ENCODE assay signal across 8 cellular contexts in genomic region chr5:134758504-134759341, GRCh38. TPM values are rescaled to one million over a fixed set of nuclear protein-coding genes. Genes with fewer than 3 reads are reported as not detected.
DNase-seq lines count a peak whose midpoint lies in the region; ATAC-seq, FAIRE-seq and TF ChIP-seq lines count a peak whose summit lies in the region.

Gene DDX46 (plus strand): TSS chr5:134758779. CDS start chr5:134758939, 160 bp downstream.

- H3K27ac ChIP-seq in keratinocyte (ENCODE audit: control insufficient read depth, insufficient read depth, low read length), result peak within 1 kb of the TSS; percentile 79

- H3K36me3 Mint-ChIP-seq in central memory CD8-positive, alpha-beta T cell (ENCODE audit: insufficient read depth), result peaks cover 7% of the 10 kb centered on the region

- H4K20me1 ChIP-seq in keratinocyte (ENCODE audit: control insufficient read depth, extremely low read depth, insufficient read depth, low read length), result no peaks in the 10 kb centered on the region

- peak; percentile 97 for ATAC-seq in GM19023 (IDR thresholded peaks at IDR 0.05; ENCODE audit: unreplicated experiment)
- ATAC-seq in HG03280 (IDR thresholded peaks at IDR 0.05; ENCODE audit: unreplicated experiment), result peak; percentile 99
- peak; percentile 98 for ATAC-seq in central memory CD8-positive, alpha-beta T cell (replicated peaks; ENCODE audit: extremely low read depth, poor library complexity, severe bottlenecking)

- H3K4me1 Mint-ChIP-seq in central memory CD8-positive, alpha-beta T cell, result peaks cover 34% of the 10 kb centered on the region

- peak within 1 kb of the TSS; percentile 99 for H3K4me3 Mint-ChIP-seq in central memory CD8-positive, alpha-beta T cell

- H2AFZ ChIP-seq in keratinocyte (ENCODE audit: control insufficient read depth, low read length), result peak within 1 kb of the TSS; percentile 100

- H3K9me3 Mint-ChIP-seq in central memory CD8-positive, alpha-beta T cell, result no peaks in the 10 kb centered on the region

- H3K9ac ChIP-seq in keratinocyte (ENCODE audit: control insufficient read depth, extremely low read depth, insufficient read depth, low read length), result peak within 1 kb of the TSS; percentile 94

- no peaks in the 10 kb centered on the region for H3K36me3 ChIP-seq in keratinocyte (ENCODE audit: control insufficient read depth in 2 of 2, extremely low read depth in 1 of 2, insufficient read depth in 2 of 2, low read length in 2 of 2)

- FAIRE-seq in keratinocyte (lab: Jason Lieb, UNC), result peak; percentile 17

- H3K27me3 ChIP-seq in keratinocyte (ENCODE audit: control insufficient read depth, extremely low read depth, insufficient read depth, low read length), result no peaks in the 10 kb centered on the region

- H3K4me3 ChIP-seq in AG10803 (ENCODE audit: low read length) (peak within 1 kb of the TSS; percentile 96), keratinocyte (ENCODE audit: control insufficient read depth in 2 of 3, extremely low read depth in 1 of 3, insufficient read depth in 2 of 3, low read depth in 1 of 3, low read length in 3 of 3) (peak within 1 kb of the TSS; percentile 83 to 99 (median 96))

- peak within 1 kb of the TSS; percentile 98 for H3K27ac Mint-ChIP-seq in central memory CD8-positive, alpha-beta T cell (ENCODE audit: low read depth)

- peak; percentile 66 for TF ChIP-seq CTCF in AG10803 (conservative IDR thresholded peaks at IDR 0.05; ENCODE audit: low read length)
- peak; percentile 84 to 93 (median 90) for TF ChIP-seq CTCF in keratinocyte (optimal IDR thresholded peaks at IDR 0.05 in 1 of 3, IDR thresholded peaks at IDR 0.05 in 1 of 3, conservative IDR thresholded peaks at IDR 0.05 in 1 of 3; ENCODE audit: extremely low read depth in 1 of 3, insufficient read depth in 2 of 3, low read length in 3 of 3)

- H3K79me2 ChIP-seq in keratinocyte (ENCODE audit: control insufficient read depth, insufficient read depth, low read length), result peaks cover 50% of the 10 kb centered on the region

- no peaks in the 10 kb centered on the region for H3K9me3 ChIP-seq in keratinocyte (ENCODE audit: control insufficient read depth, low read depth, low read length)

- dilution Hi-C loops in keratinocyte (cut with MboI; ENCODE audit: extremely low pct_ligation_motif_present, low sequenced_read_pairs), result no loop called here

- no peaks in the 10 kb centered on the region for H3K27me3 Mint-ChIP-seq in central memory CD8-positive, alpha-beta T cell

- H3K4me2 ChIP-seq in keratinocyte (ENCODE audit: control insufficient read depth, extremely low read depth, insufficient read depth, low read depth, low read length), result peak within 1 kb of the TSS; percentile 86

- H3K9me1 ChIP-seq in keratinocyte (ENCODE audit: control insufficient read depth, extremely low read depth, insufficient read depth, low read length), result no peaks in the 10 kb centered on the region

- peaks cover 16% of the 10 kb centered on the region for H3K4me1 ChIP-seq in keratinocyte (ENCODE audit: control insufficient read depth, extremely low read depth, insufficient read depth, low read length)

- DNase-seq in AG10803 (ENCODE audit: low read depth) (peak; percentile 87), NCI-H345 treated with DMSO at 0.1 percent for 48 hours (lab: John Stamatoyannopoulos, UW; ENCODE audit: unreplicated experiment) (peak; percentile 76), keratinocyte (ENCODE audit: low read depth, low spot score) (no peak)
- DNase-seq in activated CD4-positive, CD25-positive, alpha-beta regulatory T cell treated with anti-CD3 and anti-CD28 coated beads, Interleukin-2, amount 50 U/mL, for 16 hours (ENCODE audit: low read depth, low spot score), result peak; percentile 88
- peak; percentile 89 to 92 for DNase-seq in central memory CD8-positive, alpha-beta T cell (ENCODE audit: low spot score in 2 of 2)
- peak; percentile 86 to 94 for DNase-seq in stimulated activated CD4-positive, alpha-beta T cell treated with anti-CD3 and anti-CD28 coated beads, Interleukin-15, amount 100 ng/mL, for 1 hour (ENCODE audit: low read depth in 1 of 2, low spot score in 1 of 2)

RNA-seq across cellular contexts. Expression of gene DDX46, which starts in this region (rescaled TPM):
- 18.7 to 39.0 TPM (median 25.2 TPM) in 3 replicates for polyA plus RNA-seq in keratinocyte
- 42.0 TPM for polyA plus RNA-seq in keratinocyte (2011; ENCODE audit: low read depth)
- polyA plus RNA-seq in keratinocyte (2011; cell fraction: cytosol; rRNA removed), result 12.2 and 18.6 TPM in 2 replicates
- 30.9 and 44.0 TPM in 2 replicates for polyA plus RNA-seq in keratinocyte (2011; cell fraction: nucleus; rRNA removed)
- 24.7 and 38.4 TPM in 2 replicates for polyA plus RNA-seq in keratinocyte (2012; ENCODE audit: low replicate concordance)
- 5.6 to 38.7 TPM (median 12.0 TPM) in 3 replicates for polyA minus RNA-seq in keratinocyte
- 27.6 TPM for polyA minus RNA-seq in keratinocyte (2011; cell fraction: cytosol; rRNA and poly(A)+ RNA removed)
- 28.8 and 38.7 TPM in 2 replicates for polyA minus RNA-seq in keratinocyte (2011; cell fraction: nucleus; rRNA and poly(A)+ RNA removed)
